11 cellular contexts compared by ENCODE assay signal in genomic region chr15:95169701-95170459, GRCh38.
DNase-seq lines count a peak whose midpoint lies in the region; ATAC-seq and TF ChIP-seq lines count a peak whose summit lies in the region.
"Had no signal": no experiment of that assay in that cellular context is flagged by ENCODE, and none has a peak within 500 bp of the region (broad histone marks: within the 10 kb centered on the region; RNA-seq: fewer than 3 reads in every experiment).

No MANE protein-coding gene starts in this region.

- WGBS in gastroesophageal sphincter (ENCODE audit: low coverage in 1 of 2), 2 donors = 77 to 84% methylated on average over 17 to 19 of the region's 25 CpGs
- 57 to 65% (median 62%) methylated on average over 25 of the region's 25 CpGs for WGBS in psoas muscle, 3 donors

- H3K4me3 ChIP-seq in AG04450 (ENCODE audit: low read depth, low read length) (0 out of 2 replicates have a peak overlapping the region, but pooled peaks have one; percentile 8), RWPE2 (ENCODE audit: severe bottlenecking) (no peak overlapping the region), gastroesophageal sphincter (peak overlapping the region in 1 of 2 donors; percentile 13), psoas muscle (no peak overlapping the region)
- H3K4me3 ChIP-seq: lung had no signal

- no peaks in the 10 kb centered on the region for H3K4me1 ChIP-seq in RWPE2 (ENCODE audit: insufficient read depth, poor library complexity, severe bottlenecking)
- H3K4me1 ChIP-seq in gastroesophageal sphincter = no peaks in the 10 kb centered on the region
- H3K4me1 ChIP-seq in psoas muscle = no peaks in the 10 kb centered on the region

- TF ChIP-seq CTCF in AG04450 (IDR thresholded peaks at IDR 0.05; ENCODE audit: low read depth, low read length) (no peak), RWPE2 (IDR thresholded peaks at IDR 0.05; ENCODE audit: poor library complexity, severe bottlenecking) (no peak), gastroesophageal sphincter (IDR thresholded peaks at IDR 0.05) (no peak), psoas muscle (IDR thresholded peaks at IDR 0.05) (no peak)

- no peak for TF ChIP-seq EP300 in gastroesophageal sphincter (IDR thresholded peaks at IDR 0.05)

- H3K9me3 ChIP-seq in AG04450 (ENCODE audit: control insufficient read depth, insufficient read depth, low read length) (no peaks in the 10 kb centered on the region), RWPE2 (ENCODE audit: severe bottlenecking) (no peaks in the 10 kb centered on the region), gastroesophageal sphincter (peaks cover 0 to 7% (median 0%) of the 10 kb centered on the region in 3 donors), psoas muscle (no peaks in the 10 kb centered on the region)

- H3K27ac ChIP-seq in AG04450 (ENCODE audit: low read depth, low read length) (no peak overlapping the region), RWPE2 (ENCODE audit: poor library complexity, severe bottlenecking) (no peak overlapping the region), gastroesophageal sphincter (no peak overlapping the region), psoas muscle (no peak overlapping the region)

- intact Hi-C loops in psoas muscle (cut with DNase I) = no loop called here

- POLR2A ChIA-PET in AG04450 (lab: Yijun Ruan, JAX) = no interaction called here

- H3K36me3 ChIP-seq in RWPE2 (ENCODE audit: low read depth) (no peaks in the 10 kb centered on the region), gastroesophageal sphincter (no peaks in the 10 kb centered on the region), psoas muscle (ENCODE audit: insufficient read depth in 1 of 2, low read depth in 1 of 2) (no peaks in the 10 kb centered on the region)

- TF ChIP-seq POLR2A in gastroesophageal sphincter (IDR thresholded peaks at IDR 0.05) = no peak

- DNase-seq in AG04450 (ENCODE audit: low read depth, low spot score) (no peak), RWPE2 (ENCODE audit: low spot score) (no peak), psoas muscle (peak; percentile 40 to 63), amniotic stem cell (lab: John Stamatoyannopoulos, UW) (no peak), NCI-H510A (lab: John Stamatoyannopoulos, UW) (no peak)
- no peak for DNase-seq in activated CD8-positive, alpha-beta memory T cell treated with anti-CD3 and anti-CD28 coated beads, Interleukin-2, amount 50 U/mL, for 48 hours
- DNase-seq: AML-193 had no signal

- ATAC-seq in RWPE2 (ENCODE audit: low read depth) (peak; percentile 19; the same call in 1 of the 3 replicates), gastroesophageal sphincter (peak; percentile 56), psoas muscle (peak in 3 of 4 donors; percentile 48 to 56 (median 53)), GM21360 (IDR thresholded peaks at IDR 0.05; ENCODE audit: unreplicated experiment) (no peak)
- ATAC-seq: stimulated activated effector memory CD8-positive, alpha-beta T cell treated with anti-CD3 and anti-CD28 coated beads, Interleukin-12 subunit alpha, Interleukin-12 subunit beta, amount 100 ng/mL, for 72 hours had no signal

- CTCF ChIA-PET in AG04450 (lab: Charles Lee) = no interaction called here

- no peaks in the 10 kb centered on the region for H3K27me3 ChIP-seq in AG04450 (ENCODE audit: control insufficient read depth, insufficient read depth, low read length)
- H3K27me3 ChIP-seq in RWPE2 (ENCODE audit: insufficient read depth, poor library complexity, severe bottlenecking) = no peaks in the 10 kb centered on the region
- no peaks in the 10 kb centered on the region for H3K27me3 ChIP-seq in gastroesophageal sphincter
- H3K27me3 ChIP-seq in psoas muscle (ENCODE audit: insufficient read depth in 3 of 3, low read length in 2 of 3) = no peaks in the 10 kb centered on the region

Comparison
In these comparisons a context has a peak if more than half of its experiments do, and no peak if none do; other contexts are left out.
1. DNase-seq: peak in psoas muscle (2 of 2); none in AG04450 (single experiment), RWPE2 (single experiment), amniotic stem cell (single experiment), NCI-H510A (single experiment) and activated CD8-positive, alpha-beta memory T cell treated with anti-CD3 and anti-CD28 coated beads, Interleukin-2, amount 50 U/mL, for 48 hours (single experiment).